Comparison of ENCODE assay signal across 2 cellular contexts in genomic region chr11:57055780-57056179, GRCh38.
TF ChIP-seq lines count a peak whose summit lies in the region.

No MANE protein-coding gene starts in this region.

TF ChIP-seq in SK-N-SH, 30 proteins besides CTCF, POLR2A, EP300 and RAD21 (continued from another document):
- no peak for TF ChIP-seq REST (IDR thresholded peaks at IDR 0.05; ENCODE audit: low read depth, low read length)
- TF ChIP-seq PBX3 (IDR thresholded peaks at IDR 0.05) = no peak
- TF ChIP-seq POLR2AphosphoS5 (IDR thresholded peaks at IDR 0.05; ENCODE audit: low read depth, low read length) = no peak
- TF ChIP-seq RFX5 (IDR thresholded peaks at IDR 0.05; ENCODE audit: low read length) = no peak
- TF ChIP-seq MAX (IDR thresholded peaks at IDR 0.05; ENCODE audit: low read depth) = no peak
- TF ChIP-seq CHD2 (IDR thresholded peaks at IDR 0.05; ENCODE audit: low read length, partially characterized antibody) = no peak
- TF ChIP-seq TCF12 (IDR thresholded peaks at IDR 0.05) = no peak

TF ChIP-seq in SK-N-SH treated with all-trans-retinoic acid at 6 μM for 48 hours, 23 proteins besides CTCF, POLR2A, EP300 and RAD21 (continued from another document):
- TF ChIP-seq OSR1 (CRISPR knock-in tag; IDR thresholded peaks at IDR 0.05) (no peak), SNAI2 (CRISPR knock-in tag; IDR thresholded peaks at IDR 0.05) (no peak), CSRNP3 (CRISPR knock-in tag; IDR thresholded peaks at IDR 0.05) (no peak), GLIS3 (CRISPR knock-in tag; IDR thresholded peaks at IDR 0.05) (no peak), TCF4 (CRISPR knock-in tag; IDR thresholded peaks at IDR 0.05; ENCODE audit: borderline replicate concordance) (no peak), TSHZ2 (CRISPR knock-in tag; IDR thresholded peaks at IDR 0.05) (no peak), CSDC2 (CRISPR knock-in tag; IDR thresholded peaks at IDR 0.05) (no peak)
